Comparison of ENCODE assay signal across 18 cellular contexts in the genomic region with DNA sequence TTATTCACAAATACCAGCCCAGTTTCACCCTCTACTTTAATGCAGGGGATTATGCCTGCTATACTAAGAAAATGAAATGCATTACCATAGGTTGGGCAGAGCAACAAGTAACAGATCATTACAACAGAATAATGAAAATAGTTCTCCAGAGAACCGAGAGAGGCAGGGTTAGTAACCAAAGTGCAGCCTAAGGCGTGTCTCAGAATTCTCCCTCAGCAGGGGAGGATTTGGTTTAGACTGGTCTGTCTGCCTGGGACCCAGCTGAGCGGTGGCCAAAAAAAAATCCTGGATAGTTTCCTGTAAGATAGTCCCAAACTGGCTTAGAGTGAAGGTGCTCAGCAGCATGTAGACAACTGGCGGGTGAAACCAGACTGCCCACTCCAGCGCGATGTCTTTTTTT. TPM values are rescaled to one million over a fixed set of nuclear protein-coding genes. Genes with fewer than 3 reads are reported as not detected.
DNase-seq lines count a peak whose midpoint lies in the region; ATAC-seq, FAIRE-seq and TF ChIP-seq lines count a peak whose summit lies in the region.
"Had no signal": no experiment of that assay in that cellular context is flagged by ENCODE, and none has a peak within 500 bp of the region (broad histone marks: within the 10 kb centered on the region; RNA-seq: fewer than 3 reads in every experiment).

No MANE protein-coding gene starts in this region.

- no peaks in the 10 kb centered on the region for H3K36me3 Mint-ChIP-seq in astrocyte (ENCODE audit: low read depth, unreplicated experiment)

- H3K4me3 Mint-ChIP-seq in astrocyte (ENCODE audit: unreplicated experiment): no peak overlapping the region
- H3K4me3 Mint-ChIP-seq: endodermal cell had no signal

- H3K9ac ChIP-seq in GM23248 (no peak overlapping the region), astrocyte (ENCODE audit: low read length) (no peak overlapping the region)

- H4K20me1 ChIP-seq in GM23248 (ENCODE audit: insufficient read depth) (no peaks in the 10 kb centered on the region), astrocyte (ENCODE audit: insufficient read depth, low read length) (no peaks in the 10 kb centered on the region)

- in situ Hi-C loops in GM23248 (cut with MboI): no loop called here

- H3K4me1 ChIP-seq in GM23248 (ENCODE audit: insufficient read depth) (peaks cover 16% of the 10 kb centered on the region), astrocyte (ENCODE audit: insufficient read depth, low read length) (peaks cover 18% of the 10 kb centered on the region)

- no peak overlapping the region for H3K4me3 ChIP-seq in GM23248
- H3K4me3 ChIP-seq in astrocyte (ENCODE audit: insufficient read depth, low read depth, low read length): no peak overlapping the region
- H3K4me3 ChIP-seq: vagina had no signal

- peak; percentile 31 for ATAC-seq in left lobe of liver
- no peak for ATAC-seq in GM19463 (IDR thresholded peaks at IDR 0.05; ENCODE audit: unreplicated experiment)

- WGBS in GM23248 (ENCODE audit: low coverage in 1 of 2, low lambda C conversion rate in 2 of 2, missing lambda C conversion rate in 2 of 2), 2 experiments: 67 to 74% methylated on average over 4 to 6 of the region's 6 CpGs

- no peaks in the 10 kb centered on the region for H3K27me3 ChIP-seq in GM23248 (replicated peaks; ENCODE audit: insufficient read depth)
- H3K27me3 ChIP-seq in astrocyte (ENCODE audit: insufficient read depth, low read length): peaks cover 3% of the 10 kb centered on the region
- H3K27me3 ChIP-seq: vagina had no signal

- peak; percentile 39 for DNase-seq in A172 (ENCODE audit: low spot score)
- peak; percentile 15 for DNase-seq in GM23248
- peak; percentile 40 for DNase-seq in astrocyte (ENCODE audit: low read depth)
- no peak for DNase-seq in left lobe of liver (ENCODE audit: low spot score)
- no peak for DNase-seq in T-helper 1 cell
- no peak for DNase-seq in NCI-H526 (lab: John Stamatoyannopoulos, UW)
- no peak for DNase-seq in NCI-H748 treated with DMSO at 0.1 percent for 48 hours (lab: John Stamatoyannopoulos, UW)
- DNase-seq: amygdala; COR-L47; endodermal cell; GDM1; left cardiac atrium; NCI-H1417; NCI-H2227 treated with DMSO at 0.1 percent for 48 hours; NK-92 treated with Interleukin-12 subunit alpha and Interleukin-12 subunit beta, amount 100 ng/mL, for 24 hours had no signal

- H2AFZ ChIP-seq in GM23248 (no peak overlapping the region), astrocyte (ENCODE audit: low read depth, low read length) (no peak overlapping the region)

- H3K36me3 ChIP-seq in GM23248 (ENCODE audit: low read depth): 0 out of 2 replicates have a peak, but pooled peaks cover under 1% of the 10 kb centered on the region
- no peaks in the 10 kb centered on the region for H3K36me3 ChIP-seq in astrocyte (ENCODE audit: insufficient read depth, low read length)
- H3K36me3 ChIP-seq: vagina had no signal

- H3K27ac ChIP-seq in GM23248 (no peak overlapping the region), astrocyte (ENCODE audit: low read depth, low read length) (no peak overlapping the region)
- H3K27ac ChIP-seq: vagina had no signal

- no peaks in the 10 kb centered on the region for H3K9me3 Mint-ChIP-seq in astrocyte (ENCODE audit: unreplicated experiment)

- H3K9me2 ChIP-seq in GM23248 (ENCODE audit: insufficient read depth): no peaks in the 10 kb centered on the region; the same call in 1 of the 2 replicates

- peaks cover 29% of the 10 kb centered on the region for H3F3A ChIP-seq in GM23248 (ENCODE audit: insufficient read depth)

- TF ChIP-seq CTCF in astrocyte (IDR thresholded peaks at IDR 0.05; ENCODE audit: insufficient read depth, low read depth, low read length): no peak

- H3K4me1 Mint-ChIP-seq in astrocyte (ENCODE audit: low read depth, unreplicated experiment): peaks cover 24% of the 10 kb centered on the region
- H3K4me1 Mint-ChIP-seq: endodermal cell had no signal

- H3K79me2 ChIP-seq in GM23248 (ENCODE audit: insufficient read depth): no peaks in the 10 kb centered on the region
- H3K79me2 ChIP-seq in astrocyte (ENCODE audit: insufficient read depth, low read length): no peaks in the 10 kb centered on the region

- H3K27ac Mint-ChIP-seq in astrocyte (ENCODE audit: unreplicated experiment): peak overlapping the region; percentile 37
- H3K27ac Mint-ChIP-seq: endodermal cell had no signal

- no peak for FAIRE-seq in astrocyte (lab: Jason Lieb, UNC)
- FAIRE-seq: frontal cortex had no signal

- H3K4me2 ChIP-seq in GM23248 (ENCODE audit: unreplicated experiment) (no peak overlapping the region), astrocyte (ENCODE audit: low read length) (peak overlapping the region; percentile 25)

- no peaks in the 10 kb centered on the region for H3K27me3 Mint-ChIP-seq in astrocyte (ENCODE audit: low read depth, unreplicated experiment)

- H3K9me3 ChIP-seq in GM23248 (ENCODE audit: low read depth) (no peaks in the 10 kb centered on the region), astrocyte (ENCODE audit: insufficient read depth, low read depth, low read length) (no peaks in the 10 kb centered on the region)
- H3K9me3 ChIP-seq: vagina had no signal

RNA-seq across cellular contexts. Expression of gene ADCY7, which starts 30.8 kb away (rescaled TPM):
- 13.8 and 17.7 TPM in 2 replicates for total RNA-seq in A172 (2014; rRNA removed; shearing (Covaris generic))
- 87.4 and 90.5 TPM in 2 replicates for total RNA-seq in GM23248 (2014; rRNA removed; shearing (Covaris generic))
- polyA plus RNA-seq in GM23248 (2016; fragmentation: Nextera tagmentation; extraction: Ambion mirVana): 31.9 and 32.7 TPM in 2 replicates
- total RNA-seq in astrocyte (30.3 and 33.7 TPM in 2 replicates), left lobe of liver (4.9 TPM)

Comparison
In these comparisons a context has a peak if more than half of its experiments do, and no peak if none do; other contexts are left out.
1. DNase-seq: peak in A172 (single experiment), GM23248 (single experiment) and astrocyte (single experiment); none in left lobe of liver (single experiment), T-helper 1 cell (0 of 5), NCI-H526 (0 of 2) and NCI-H748 treated with DMSO at 0.1 percent for 48 hours (single experiment).